ENCODE assay signal across 19 cellular contexts in genomic region chr11:132988381-132988780, GRCh38.
"Had no signal": no experiment of that assay in that cellular context is flagged by ENCODE, and none has a peak within 500 bp of the region (broad histone marks: within the 10 kb centered on the region; RNA-seq: fewer than 3 reads in every experiment).

No MANE protein-coding gene starts in this region.

- H3K27ac ChIP-seq: coronary artery, dorsolateral prefrontal cortex, esophagus squamous epithelium, gastrocnemius medialis, heart right ventricle, left lung, lower lobe of right lung had no signal

- DNase-seq: dermis blood vessel endothelial cell; dorsolateral prefrontal cortex; effector CD4-positive, alpha-beta T cell; effector memory CD4-positive, alpha-beta T cell; esophagus squamous epithelium; foreskin fibroblast; foreskin melanocyte; gastrocnemius medialis; glutamatergic neuron; head of caudate nucleus; heart right ventricle; hippocampal formation; left cardiac atrium; left lung; left ventricle myocardium superior; lower lobe of right lung; mesenchymal stem cell; mucosa of descending colon had no signal

- ATAC-seq: gastrocnemius medialis, heart right ventricle, left cardiac atrium, left lung, left ventricle myocardium superior, lower lobe of right lung, mucosa of descending colon had no signal

- H3K4me3 ChIP-seq: coronary artery, dorsolateral prefrontal cortex, esophagus squamous epithelium, gastrocnemius medialis, heart right ventricle, left lung, lower lobe of right lung, mucosa of descending colon had no signal

- H3K4me1 ChIP-seq: esophagus squamous epithelium, gastrocnemius medialis, heart right ventricle, left lung, lower lobe of right lung had no signal

- H3K9me3 ChIP-seq: esophagus squamous epithelium, gastrocnemius medialis, heart right ventricle, left lung, lower lobe of right lung, mucosa of descending colon had no signal

- H3K36me3 ChIP-seq: esophagus squamous epithelium, gastrocnemius medialis, heart right ventricle, left lung, lower lobe of right lung had no signal
